Comparison of ENCODE assay signal across 38 cellular contexts in genomic region chr11:11949482-11949881, GRCh38. TPM values are rescaled to one million over a fixed set of nuclear protein-coding genes. Genes with fewer than 3 reads are reported as not detected.
"Had no signal": no experiment of that assay in that cellular context is flagged by ENCODE, and none has a peak within 500 bp of the region (broad histone marks: within the 10 kb centered on the region; RNA-seq: fewer than 3 reads in every experiment).

No MANE protein-coding gene starts in this region.

- H3K4me1 ChIP-seq: ascending aorta had no signal

- H3K9me3 Mint-ChIP-seq: activated B cell treated with CpG ODN at 0.5 μM for 24 hours; activated CD4-positive, alpha-beta memory T cell treated with anti-CD3 and anti-CD28 coated beads for 36 hours; activated CD4-positive, alpha-beta T cell treated with anti-CD3 and anti-CD28 coated beads, Interleukin-2, amount 10 ng/mL, durations not matched to agents 24 days and 14 days; activated CD8-positive, alpha-beta T cell treated with anti-CD3 and anti-CD28 coated beads for 36 hours; activated naive CD4-positive, alpha-beta T cell treated with anti-CD3 and anti-CD28 coated beads for 36 hours; activated naive CD4-positive, alpha-beta T cell treated with anti-CD3 and anti-CD28 coated beads, Interleukin-2, amount 50 U/mL, for 24 hours; activated naive CD8-positive, alpha-beta T cell treated with anti-CD3 and anti-CD28 coated beads, Interleukin-2, amount 10 ng/mL, durations not matched to agents 7 days and 5 days; activated naive CD8-positive, alpha-beta T cell treated with anti-CD3 and anti-CD28 coated beads, Interleukin-2, amount 50 U/mL, for 24 hours; activated T-cell treated with anti-CD3 and anti-CD28 coated beads, Interleukin-2, amount 50 U/mL, for 4 hours; activated T-cell treated with anti-CD3 and anti-CD28 coated beads, Interleukin-2, amount 50 U/mL, for 72 hours; activated T-helper 1 cell treated with anti-CD3 and anti-CD28 coated beads, Interleukin-12 subunit alpha, Interleukin-12 subunit beta, Interleukin-2, Interleukin-4 antibody, amounts not matched to agents 30 ng/mL and 10 ng/mL and 1 ng/mL, durations not matched to agents 14 hours and 24 hours and 36 hours; activated T-helper 17 cell treated with anti-CD3 and anti-CD28 coated beads, Interleukin-2, amount 50 U/mL, for 72 hours; brain; central memory CD8-positive, alpha-beta T cell; T-helper 1 cell treated with Interleukin-12 subunit alpha and Interleukin-12 subunit beta and Interleukin-4 antibody, amounts not matched to agents 30 μg/mL and 1 μg/mL, for 36 hours; T-helper 2 cell treated with Interferon-gamma antibody and Interleukin-4, amounts not matched to agents 5 μg/mL and 100 μg/mL, for 36 hours had no signal

- H3K27me3 Mint-ChIP-seq: activated B cell treated with CpG ODN at 0.5 μM for 24 hours; activated CD4-positive, alpha-beta memory T cell treated with anti-CD3 and anti-CD28 coated beads for 36 hours; activated CD4-positive, alpha-beta T cell treated with anti-CD3 and anti-CD28 coated beads, Interleukin-2, amount 10 ng/mL, durations not matched to agents 24 days and 14 days; activated CD8-positive, alpha-beta T cell treated with anti-CD3 and anti-CD28 coated beads for 36 hours; activated naive CD4-positive, alpha-beta T cell treated with anti-CD3 and anti-CD28 coated beads, Interleukin-2, amount 50 U/mL, for 24 hours; activated naive CD8-positive, alpha-beta T cell; activated naive CD8-positive, alpha-beta T cell treated with anti-CD3 and anti-CD28 coated beads, Interleukin-2, amount 10 ng/mL, durations not matched to agents 7 days and 5 days; activated naive CD8-positive, alpha-beta T cell treated with anti-CD3 and anti-CD28 coated beads, Interleukin-2, amount 50 U/mL, for 24 hours; activated T-helper 17 cell treated with anti-CD3 and anti-CD28 coated beads, Interleukin-2, amount 50 U/mL, for 72 hours; brain; central memory CD8-positive, alpha-beta T cell had no signal

- FAIRE-seq: bronchial epithelial cell, TTC549 had no signal

- H3K27ac ChIP-seq: ascending aorta, cardiac muscle cell, VCaP had no signal

- DNase-seq: activated B cell treated with CpG ODN at 0.5 μM for 24 hours; activated CD4-positive, alpha-beta memory T cell treated with anti-CD3 and anti-CD28 coated beads for 36 hours; activated CD4-positive, alpha-beta T cell treated with anti-CD3 and anti-CD28 coated beads for 4 hours; activated CD4-positive, alpha-beta T cell treated with anti-CD3 and anti-CD28 coated beads, Interleukin-2, amount 10 ng/mL, durations not matched to agents 24 days and 14 days; activated CD4-positive, alpha-beta T cell treated with anti-CD3 and anti-CD28 coated beads, Interleukin-2, amount 50 U/mL, for 1 hour; activated CD4-positive, alpha-beta T cell treated with anti-CD3 and anti-CD28 coated beads, Interleukin-2, amount 50 U/mL, for 4 hours; activated CD4-positive, CD25-positive, alpha-beta regulatory T cell treated with anti-CD3 and anti-CD28 coated beads, Interleukin-2, amount 50 U/mL, for 72 hours; activated CD8-positive, alpha-beta memory T cell treated with anti-CD3 and anti-CD28 coated beads, Interleukin-2, amount 50 U/mL, for 4 hours; activated CD8-positive, alpha-beta T cell treated with anti-CD3 and anti-CD28 coated beads for 36 hours; activated effector memory CD4-positive, alpha-beta T cell treated with anti-CD3 and anti-CD28 coated beads, Interleukin-2, amount 50 U/mL, for 16 hours; activated gamma-delta T cell treated with Interleukin-2 at 50 U/mL for 16 hours; activated naive CD4-positive, alpha-beta T cell; activated naive CD4-positive, alpha-beta T cell treated with anti-CD3 and anti-CD28 coated beads for 36 hours; activated naive CD8-positive, alpha-beta T cell treated with anti-CD3 and anti-CD28 coated beads, Interleukin-2, amount 10 ng/mL, durations not matched to agents 7 days and 5 days; activated naive CD8-positive, alpha-beta T cell treated with anti-CD3 and anti-CD28 coated beads, Interleukin-2, amount 50 U/mL, for 24 hours; activated T-cell treated with anti-CD3 and anti-CD28 coated beads for 4 hours; activated T-cell treated with anti-CD3 and anti-CD28 coated beads, Interleukin-2, amount 50 U/mL, for 1 hour; activated T-cell treated with anti-CD3 and anti-CD28 coated beads, Interleukin-2, amount 50 U/mL, for 4 hours; activated T-cell treated with anti-CD3 and anti-CD28 coated beads, Interleukin-2, amount 50 U/mL, for 72 hours; amygdala; anterior cingulate cortex; caudate nucleus; cerebellar nuclear complex; T-helper 2 cell; T-helper 9 cell had no signal

- ATAC-seq: activated CD8-positive, alpha-beta T cell treated with anti-CD3 and anti-CD28 coated beads for 36 hours; activated naive CD8-positive, alpha-beta T cell treated with anti-CD3 and anti-CD28 coated beads, Interleukin-2, amount 50 U/mL, for 24 hours; activated T-cell treated with anti-CD3 and anti-CD28 coated beads, Interleukin-2, amount 50 U/mL, for 4 hours; activated T-cell treated with anti-CD3 and anti-CD28 coated beads, Interleukin-2, amount 50 U/mL, for 72 hours; activated T-helper 17 cell treated with anti-CD3 and anti-CD28 coated beads, Interleukin-2, amount 50 U/mL, for 72 hours had no signal

- H3K27me3 ChIP-seq: ascending aorta, cardiac muscle cell had no signal

- H3K4me3 Mint-ChIP-seq: activated B cell treated with CpG ODN at 0.5 μM for 24 hours; activated CD4-positive, alpha-beta memory T cell treated with anti-CD3 and anti-CD28 coated beads for 36 hours; activated CD4-positive, alpha-beta T cell treated with anti-CD3 and anti-CD28 coated beads, Interleukin-2, amount 10 ng/mL, durations not matched to agents 24 days and 14 days; activated CD8-positive, alpha-beta T cell treated with anti-CD3 and anti-CD28 coated beads for 36 hours; activated naive CD4-positive, alpha-beta T cell treated with anti-CD3 and anti-CD28 coated beads for 36 hours; activated naive CD4-positive, alpha-beta T cell treated with anti-CD3 and anti-CD28 coated beads, Interleukin-2, amount 50 U/mL, for 24 hours; activated naive CD8-positive, alpha-beta T cell; activated naive CD8-positive, alpha-beta T cell treated with anti-CD3 and anti-CD28 coated beads, Interleukin-2, amount 10 ng/mL, durations not matched to agents 7 days and 5 days; activated naive CD8-positive, alpha-beta T cell treated with anti-CD3 and anti-CD28 coated beads, Interleukin-2, amount 50 U/mL, for 24 hours; activated T-cell treated with anti-CD3 and anti-CD28 coated beads, Interleukin-2, amount 50 U/mL, for 4 hours; activated T-cell treated with anti-CD3 and anti-CD28 coated beads, Interleukin-2, amount 50 U/mL, for 72 hours; activated T-helper 1 cell treated with anti-CD3 and anti-CD28 coated beads, Interleukin-12 subunit alpha, Interleukin-12 subunit beta, Interleukin-2, Interleukin-4 antibody, amounts not matched to agents 30 ng/mL and 10 ng/mL and 1 ng/mL, durations not matched to agents 14 hours and 24 hours and 36 hours; activated T-helper 17 cell treated with anti-CD3 and anti-CD28 coated beads, Interleukin-2, amount 50 U/mL, for 72 hours; brain; central memory CD8-positive, alpha-beta T cell; T-helper 1 cell treated with Interleukin-12 subunit alpha and Interleukin-12 subunit beta and Interleukin-4 antibody, amounts not matched to agents 30 μg/mL and 1 μg/mL, for 36 hours; T-helper 2 cell treated with Interferon-gamma antibody and Interleukin-4, amounts not matched to agents 5 μg/mL and 100 μg/mL, for 36 hours had no signal

- H3K27ac Mint-ChIP-seq: activated B cell treated with CpG ODN at 0.5 μM for 24 hours; activated CD4-positive, alpha-beta memory T cell treated with anti-CD3 and anti-CD28 coated beads for 36 hours; activated CD4-positive, alpha-beta T cell treated with anti-CD3 and anti-CD28 coated beads, Interleukin-2, amount 10 ng/mL, durations not matched to agents 24 days and 14 days; activated CD8-positive, alpha-beta T cell treated with anti-CD3 and anti-CD28 coated beads for 36 hours; activated naive CD4-positive, alpha-beta T cell treated with anti-CD3 and anti-CD28 coated beads for 36 hours; activated naive CD4-positive, alpha-beta T cell treated with anti-CD3 and anti-CD28 coated beads, Interleukin-2, amount 50 U/mL, for 24 hours; activated naive CD8-positive, alpha-beta T cell treated with anti-CD3 and anti-CD28 coated beads, Interleukin-2, amount 10 ng/mL, durations not matched to agents 7 days and 5 days; activated naive CD8-positive, alpha-beta T cell treated with anti-CD3 and anti-CD28 coated beads, Interleukin-2, amount 50 U/mL, for 24 hours; activated T-cell treated with anti-CD3 and anti-CD28 coated beads, Interleukin-2, amount 50 U/mL, for 72 hours; activated T-helper 1 cell treated with anti-CD3 and anti-CD28 coated beads, Interleukin-12 subunit alpha, Interleukin-12 subunit beta, Interleukin-2, Interleukin-4 antibody, amounts not matched to agents 30 ng/mL and 10 ng/mL and 1 ng/mL, durations not matched to agents 14 hours and 24 hours and 36 hours; activated T-helper 17 cell treated with anti-CD3 and anti-CD28 coated beads, Interleukin-2, amount 50 U/mL, for 72 hours; brain; T-helper 1 cell treated with Interleukin-12 subunit alpha and Interleukin-12 subunit beta and Interleukin-4 antibody, amounts not matched to agents 30 μg/mL and 1 μg/mL, for 36 hours; T-helper 2 cell treated with Interferon-gamma antibody and Interleukin-4, amounts not matched to agents 5 μg/mL and 100 μg/mL, for 36 hours had no signal

- H3K4me3 ChIP-seq: ascending aorta, cardiac muscle cell had no signal

- H3K9me3 ChIP-seq: ascending aorta had no signal

- H3K4me1 Mint-ChIP-seq: activated B cell treated with CpG ODN at 0.5 μM for 24 hours; activated naive CD4-positive, alpha-beta T cell treated with anti-CD3 and anti-CD28 coated beads, Interleukin-2, amount 50 U/mL, for 24 hours; activated naive CD8-positive, alpha-beta T cell treated with anti-CD3 and anti-CD28 coated beads, Interleukin-2, amount 50 U/mL, for 24 hours; activated T-helper 17 cell treated with anti-CD3 and anti-CD28 coated beads, Interleukin-2, amount 50 U/mL, for 72 hours; central memory CD8-positive, alpha-beta T cell had no signal

RNA-seq across cellular contexts. Expression of gene DKK3, which starts 58.9 kb away (rescaled TPM):
- total RNA-seq: activated B cell treated with CpG ODN at 0.5 μM for 24 hours; activated CD4-positive, alpha-beta memory T cell treated with anti-CD3 and anti-CD28 coated beads for 36 hours; activated CD4-positive, alpha-beta T cell treated with anti-CD3 and anti-CD28 coated beads, Interleukin-2, amount 10 ng/mL, durations not matched to agents 24 days and 14 days; activated CD8-positive, alpha-beta T cell treated with anti-CD3 and anti-CD28 coated beads for 36 hours; activated naive CD4-positive, alpha-beta T cell treated with anti-CD3 and anti-CD28 coated beads for 36 hours; activated T-helper 1 cell treated with anti-CD3 and anti-CD28 coated beads, Interleukin-12 subunit alpha, Interleukin-12 subunit beta, Interleukin-2, Interleukin-4 antibody, amounts not matched to agents 30 ng/mL and 10 ng/mL and 1 ng/mL, durations not matched to agents 14 hours and 24 hours and 36 hours; activated T-helper 17 cell treated with anti-CD3 and anti-CD28 coated beads, Interleukin-2, amount 50 U/mL, for 72 hours had no signal
